In genomic region chr6:33075568-33076405, GRCh38 we compare ENCODE assay signal across 8 cellular contexts. TPM values are rescaled to one million over a fixed set of nuclear protein-coding genes. Genes with fewer than 3 reads are reported as not detected.
DNase-seq lines count a peak whose midpoint lies in the region; ATAC-seq and TF ChIP-seq lines count a peak whose summit lies in the region.

Gene HLA-DPB1 (plus strand): TSS chr6:33075990. CDS start chr6:33076042, 52 bp downstream.

- peak within 1 kb of the TSS; percentile 62 for H3K4me3 Mint-ChIP-seq in activated CD4-positive, alpha-beta T cell treated with anti-CD3 and anti-CD28 coated beads for 36 hours
- peak within 1 kb of the TSS; percentile 81 for H3K4me3 Mint-ChIP-seq in activated CD8-positive, alpha-beta memory T cell treated with anti-CD3 and anti-CD28 coated beads, Interleukin-2, amount 10 ng/mL, durations not matched to agents 7 days and 5 days

- peaks cover 1% of the 10 kb centered on the region for H3K36me3 Mint-ChIP-seq in activated CD4-positive, alpha-beta T cell treated with anti-CD3 and anti-CD28 coated beads for 36 hours (ENCODE audit: low read depth)
- peaks cover 33% of the 10 kb centered on the region for H3K36me3 Mint-ChIP-seq in activated CD8-positive, alpha-beta memory T cell treated with anti-CD3 and anti-CD28 coated beads, Interleukin-2, amount 10 ng/mL, durations not matched to agents 7 days and 5 days

- H3K4me3 ChIP-seq in Jurkat, Clone E6-1 (ENCODE audit: low read length): no peak within 1 kb of the TSS
- no peak within 1 kb of the TSS for H3K4me3 ChIP-seq in fibroblast of pulmonary artery (replicated peaks; ENCODE audit: low read depth, low read length)
- no peak within 1 kb of the TSS for H3K4me3 ChIP-seq in osteoblast (ENCODE audit: insufficient read depth, low read length)

- intact Hi-C loops in activated CD4-positive, alpha-beta T cell treated with anti-CD3 and anti-CD28 coated beads for 36 hours (cut with DNase I, micrococcal nuclease): no loop called here

- POLR2A ChIA-PET in activated CD4-positive, alpha-beta T cell treated with anti-CD3 and anti-CD28 coated beads for 36 hours (lab: Charles Lee): interaction anchor here (1.0 kb wide), 1 partner anchor 104 kb away, joined by 4 read pairs; no protein-coding TSS in a partner anchor

- H3K9me3 Mint-ChIP-seq in activated CD4-positive, alpha-beta T cell treated with anti-CD3 and anti-CD28 coated beads for 36 hours (ENCODE audit: low read depth): no peaks in the 10 kb centered on the region
- no peaks in the 10 kb centered on the region for H3K9me3 Mint-ChIP-seq in activated CD8-positive, alpha-beta memory T cell treated with anti-CD3 and anti-CD28 coated beads, Interleukin-2, amount 10 ng/mL, durations not matched to agents 7 days and 5 days (ENCODE audit: low read depth)

- peaks cover 4% of the 10 kb centered on the region for H3K27me3 Mint-ChIP-seq in activated CD4-positive, alpha-beta T cell treated with anti-CD3 and anti-CD28 coated beads for 36 hours
- H3K27me3 Mint-ChIP-seq in activated CD8-positive, alpha-beta memory T cell treated with anti-CD3 and anti-CD28 coated beads, Interleukin-2, amount 10 ng/mL, durations not matched to agents 7 days and 5 days: no peaks in the 10 kb centered on the region

- peaks cover 5% of the 10 kb centered on the region for H3K4me1 ChIP-seq in osteoblast (ENCODE audit: insufficient read depth, low read length)

- TF ChIP-seq CTCF in fibroblast of pulmonary artery (IDR thresholded peaks at IDR 0.05; ENCODE audit: low read length, missing control alignments) (no peak), osteoblast (IDR thresholded peaks at IDR 0.05; ENCODE audit: extremely low read depth, low read depth, low read length) (no peak)

- H4K20me1 ChIP-seq in osteoblast (ENCODE audit: insufficient read depth, low read length): no peaks in the 10 kb centered on the region

- H3K4me2 ChIP-seq in osteoblast (ENCODE audit: insufficient read depth, low read length): no peak within 1 kb of the TSS

- peak within 1 kb of the TSS; percentile 63 for H2AFZ ChIP-seq in osteoblast (ENCODE audit: low read length)

- CTCF ChIA-PET in activated CD4-positive, alpha-beta T cell treated with anti-CD3 and anti-CD28 coated beads for 36 hours (lab: Charles Lee): interaction anchor here (0.7 to 1.9 kb wide), 7 partner anchors 27 to 122 kb away, joined by 3 to 8 read pairs (median 4); no protein-coding TSS in a partner anchor
- CTCF ChIA-PET in activated CD8-positive, alpha-beta memory T cell treated with anti-CD3 and anti-CD28 coated beads, Interleukin-2, amount 10 ng/mL, durations not matched to agents 7 days and 5 days (lab: Charles Lee): interaction anchor here (0.7 to 1.5 kb wide), 13 partner anchors 9 to 237 kb away, joined by 3 to 9 read pairs (median 3); partner anchors contain the start of gene TAP2

- H3K4me1 Mint-ChIP-seq in activated CD4-positive, alpha-beta T cell treated with anti-CD3 and anti-CD28 coated beads for 36 hours: peaks cover 33% of the 10 kb centered on the region
- peaks cover 66% of the 10 kb centered on the region for H3K4me1 Mint-ChIP-seq in activated CD8-positive, alpha-beta memory T cell treated with anti-CD3 and anti-CD28 coated beads, Interleukin-2, amount 10 ng/mL, durations not matched to agents 7 days and 5 days

- H3K36me3 ChIP-seq in osteoblast (ENCODE audit: insufficient read depth, low read length): no peaks in the 10 kb centered on the region

- peak within 1 kb of the TSS; percentile 34 for H3K27ac Mint-ChIP-seq in activated CD4-positive, alpha-beta T cell treated with anti-CD3 and anti-CD28 coated beads for 36 hours
- peak within 1 kb of the TSS; percentile 90 for H3K27ac Mint-ChIP-seq in activated CD8-positive, alpha-beta memory T cell treated with anti-CD3 and anti-CD28 coated beads, Interleukin-2, amount 10 ng/mL, durations not matched to agents 7 days and 5 days

- peak; percentile 95 for ATAC-seq in activated CD4-positive, alpha-beta T cell treated with anti-CD3 and anti-CD28 coated beads for 36 hours
- ATAC-seq in GM21723 (IDR thresholded peaks at IDR 0.05; ENCODE audit: unreplicated experiment): peak; percentile 75
- ATAC-seq in activated CD8-positive, alpha-beta memory T cell treated with anti-CD3 and anti-CD28 coated beads, Interleukin-2, amount 10 ng/mL, durations not matched to agents 7 days and 5 days: peak; percentile 90

- H3K27ac ChIP-seq in osteoblast (ENCODE audit: low read depth, low read length): no peak within 1 kb of the TSS

- H3K79me2 ChIP-seq in osteoblast (ENCODE audit: insufficient read depth, low read length): no peaks in the 10 kb centered on the region

- H3K27me3 ChIP-seq in osteoblast (ENCODE audit: insufficient read depth, low read length): peaks cover 12% of the 10 kb centered on the region

- DNase-seq in activated CD4-positive, alpha-beta T cell treated with anti-CD3 and anti-CD28 coated beads for 36 hours: peak; percentile 14
- no peak for DNase-seq in activated CD4-positive, alpha-beta T cell treated with anti-CD3 and anti-CD28 coated beads for 48 hours
- DNase-seq in Jurkat, Clone E6-1 (ENCODE audit: low read depth, low spot score): peak; percentile 49
- DNase-seq in activated CD8-positive, alpha-beta memory T cell treated with anti-CD3 and anti-CD28 coated beads, Interleukin-2, amount 10 ng/mL, durations not matched to agents 7 days and 5 days: peak; percentile 60
- DNase-seq in fibroblast of pulmonary artery (ENCODE audit: low read depth) (peak; percentile 60), osteoblast (ENCODE audit: insufficient read length, low spot score, missing footprints) (peak; percentile 94), activated gamma-delta T cell treated with Interleukin-2 at 50 U/mL for 16 hours (no peak)

- H3K9me3 ChIP-seq in osteoblast (ENCODE audit: low read depth, low read length): no peaks in the 10 kb centered on the region

RNA-seq across cellular contexts. Expression of gene HLA-DPB1, which starts in this region (rescaled TPM):
- 1 to 10 TPM; 5.2 to 5.4 TPM for total RNA-seq in activated CD4-positive, alpha-beta T cell treated with anti-CD3 and anti-CD28 coated beads for 36 hours
- not detected for polyA plus RNA-seq in Jurkat, Clone E6-1 (2012; ENCODE audit: insufficient read depth, insufficient read length)
- 100 to 1,000 TPM; 113 to 150 TPM for total RNA-seq in activated CD8-positive, alpha-beta memory T cell treated with anti-CD3 and anti-CD28 coated beads, Interleukin-2, amount 10 ng/mL, durations not matched to agents 7 days and 5 days
- 8.7 and 12.4 TPM in 2 replicates for total RNA-seq in osteoblast

Comparison
In these comparisons a context has a peak if more than half of its experiments do, and no peak if none do; other contexts are left out.
1. DNase-seq: peak in activated CD4-positive, alpha-beta T cell treated with anti-CD3 and anti-CD28 coated beads for 36 hours (single experiment), Jurkat, Clone E6-1 (single experiment), activated CD8-positive, alpha-beta memory T cell treated with anti-CD3 and anti-CD28 coated beads, Interleukin-2, amount 10 ng/mL, durations not matched to agents 7 days and 5 days (single experiment), fibroblast of pulmonary artery (single experiment) and osteoblast (single experiment); none in activated CD4-positive, alpha-beta T cell treated with anti-CD3 and anti-CD28 coated beads for 48 hours (single experiment) and activated gamma-delta T cell treated with Interleukin-2 at 50 U/mL for 16 hours (single experiment).
2. Peak in every context shown above with its lines, with median percentiles within 50 percentile points of each other: ATAC-seq.